Comparison of ENCODE assay signal across 1 cellular context in the genomic region with DNA sequence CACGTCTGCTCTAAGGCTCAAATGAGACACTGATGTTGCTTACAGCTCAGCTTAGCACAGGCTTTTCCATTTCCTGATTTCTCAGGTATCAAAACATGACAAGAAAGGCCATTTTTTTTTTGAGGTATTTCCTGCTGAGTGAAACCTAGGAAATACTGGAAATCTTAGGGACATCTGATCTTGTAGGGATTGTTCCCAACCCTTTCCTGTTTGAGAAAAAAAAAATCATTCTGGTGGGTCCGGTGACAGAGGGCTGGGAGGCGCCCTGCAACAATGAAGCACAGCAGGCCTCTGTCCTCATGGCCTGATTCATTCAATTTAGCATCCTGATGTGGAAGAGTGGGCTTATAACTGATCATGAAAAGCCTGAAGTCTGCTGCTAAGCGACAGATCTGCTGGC.
TF ChIP-seq lines count a peak whose summit lies in the region.

No MANE protein-coding gene starts in this region.

TF ChIP-seq in GM23338, 12 proteins besides CTCF, POLR2A, EP300 and RAD21 (continued from another document):
- TF ChIP-seq, protein P1, sequence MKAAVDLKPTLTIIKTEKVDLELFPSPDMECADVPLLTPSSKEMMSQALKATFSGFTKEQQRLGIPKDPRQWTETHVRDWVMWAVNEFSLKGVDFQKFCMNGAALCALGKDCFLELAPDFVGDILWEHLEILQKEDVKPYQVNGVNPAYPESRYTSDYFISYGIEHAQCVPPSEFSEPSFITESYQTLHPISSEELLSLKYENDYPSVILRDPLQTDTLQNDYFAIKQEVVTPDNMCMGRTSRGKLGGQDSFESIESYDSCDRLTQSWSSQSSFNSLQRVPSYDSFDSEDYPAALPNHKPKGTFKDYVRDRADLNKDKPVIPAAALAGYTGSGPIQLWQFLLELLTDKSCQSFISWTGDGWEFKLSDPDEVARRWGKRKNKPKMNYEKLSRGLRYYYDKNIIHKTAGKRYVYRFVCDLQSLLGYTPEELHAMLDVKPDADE (IDR thresholded peaks at IDR 0.05), result no peak
- TF ChIP-seq EZH2phosphoT487 (IDR thresholded peaks at IDR 0.05; ENCODE audit: unreplicated experiment) (no peak), NANOG (IDR thresholded peaks at IDR 0.05; ENCODE audit: borderline replicate concordance) (no peak), JUNB (IDR thresholded peaks at IDR 0.05; ENCODE audit: unreplicated experiment) (no peak), POLR2AphosphoS5 (IDR thresholded peaks at IDR 0.05; ENCODE audit: low read depth) (no peak), EZH2 (IDR thresholded peaks at IDR 0.05; ENCODE audit: low read depth, unreplicated experiment) (no peak), ZNF114 (CRISPR knock-in tag; IDR thresholded peaks at IDR 0.05) (no peak)
- TF ChIP-seq, protein P2, sequence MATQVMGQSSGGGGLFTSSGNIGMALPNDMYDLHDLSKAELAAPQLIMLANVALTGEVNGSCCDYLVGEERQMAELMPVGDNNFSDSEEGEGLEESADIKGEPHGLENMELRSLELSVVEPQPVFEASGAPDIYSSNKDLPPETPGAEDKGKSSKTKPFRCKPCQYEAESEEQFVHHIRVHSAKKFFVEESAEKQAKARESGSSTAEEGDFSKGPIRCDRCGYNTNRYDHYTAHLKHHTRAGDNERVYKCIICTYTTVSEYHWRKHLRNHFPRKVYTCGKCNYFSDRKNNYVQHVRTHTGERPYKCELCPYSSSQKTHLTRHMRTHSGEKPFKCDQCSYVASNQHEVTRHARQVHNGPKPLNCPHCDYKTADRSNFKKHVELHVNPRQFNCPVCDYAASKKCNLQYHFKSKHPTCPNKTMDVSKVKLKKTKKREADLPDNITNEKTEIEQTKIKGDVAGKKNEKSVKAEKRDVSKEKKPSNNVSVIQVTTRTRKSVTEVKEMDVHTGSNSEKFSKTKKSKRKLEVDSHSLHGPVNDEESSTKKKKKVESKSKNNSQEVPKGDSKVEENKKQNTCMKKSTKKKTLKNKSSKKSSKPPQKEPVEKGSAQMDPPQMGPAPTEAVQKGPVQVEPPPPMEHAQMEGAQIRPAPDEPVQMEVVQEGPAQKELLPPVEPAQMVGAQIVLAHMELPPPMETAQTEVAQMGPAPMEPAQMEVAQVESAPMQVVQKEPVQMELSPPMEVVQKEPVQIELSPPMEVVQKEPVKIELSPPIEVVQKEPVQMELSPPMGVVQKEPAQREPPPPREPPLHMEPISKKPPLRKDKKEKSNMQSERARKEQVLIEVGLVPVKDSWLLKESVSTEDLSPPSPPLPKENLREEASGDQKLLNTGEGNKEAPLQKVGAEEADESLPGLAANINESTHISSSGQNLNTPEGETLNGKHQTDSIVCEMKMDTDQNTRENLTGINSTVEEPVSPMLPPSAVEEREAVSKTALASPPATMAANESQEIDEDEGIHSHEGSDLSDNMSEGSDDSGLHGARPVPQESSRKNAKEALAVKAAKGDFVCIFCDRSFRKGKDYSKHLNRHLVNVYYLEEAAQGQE (IDR thresholded peaks at IDR 0.05; ENCODE audit: unreplicated experiment), result no peak
